Comparison of ENCODE assay signal across 9 cellular contexts in genomic region chr7:132576723-132577089, GRCh38. TPM values are rescaled to one million over a fixed set of nuclear protein-coding genes. Genes with fewer than 3 reads are reported as not detected.
DNase-seq lines count a peak whose midpoint lies in the region; ATAC-seq and TF ChIP-seq lines count a peak whose summit lies in the region.
"Had no signal": no experiment of that assay in that cellular context is flagged by ENCODE, and none has a peak within 500 bp of the region (broad histone marks: within the 10 kb centered on the region; RNA-seq: fewer than 3 reads in every experiment).

No MANE protein-coding gene starts in this region.

- 0 to 1% (median 0%) methylated on average over 12 to 55 of the region's 55 CpGs for WGBS in ovary, 3 donors

- CTCF ChIA-PET in BJ (lab: Yijun Ruan, JAX) = interaction anchor here (0.5 to 1.5 kb wide), 2 partner anchors 38 to 456 kb away, joined by 3 read pairs; no protein-coding TSS in a partner anchor

- DNase-seq in BJ (ENCODE audit: low read depth) (no peak), NT2/D1 (ENCODE audit: low read depth, low spot score) (no peak), Right ventricle myocardium superior (no peak), ovary (peak in 1 of 5 donors; percentile 30), NCI-H146 (lab: John Stamatoyannopoulos, UW) (no peak), OCI-M1 (lab: John Stamatoyannopoulos, UW) (no peak), SHP77 (lab: John Stamatoyannopoulos, UW) (no peak)
- DNase-seq: stimulated activated naive CD4-positive, alpha-beta T cell treated with Interleukin-2 at 50 U/mL for 16 hours had no signal

- H3K27me3 ChIP-seq in BJ (ENCODE audit: control insufficient read depth, insufficient read depth, low read length) = peaks cover 46% of the 10 kb centered on the region
- peaks cover 60% of the 10 kb centered on the region for H3K27me3 ChIP-seq in NT2/D1 (ENCODE audit: insufficient read depth, insufficient read length)
- no peaks in the 10 kb centered on the region for H3K27me3 ChIP-seq in ovary

- H3K36me3 ChIP-seq in BJ (ENCODE audit: control insufficient read depth, insufficient read depth, low read length) = no peaks in the 10 kb centered on the region
- H3K36me3 ChIP-seq in NT2/D1 (ENCODE audit: insufficient read depth, insufficient read length, low read length) = no peaks in the 10 kb centered on the region
- no peaks in the 10 kb centered on the region for H3K36me3 ChIP-seq in ovary

- intact Hi-C loops in Right ventricle myocardium superior (cut with DNase I) (loop anchor here (5.0 to 10.0 kb wide), 3 partner anchors 62 to 259 kb away; no protein-coding TSS in a partner anchor), ovary (cut with DNase I) (loop anchor here in 2 of 4 donors (2.0 to 10.0 kb wide), 2 partner anchors 258 to 632 kb away; no protein-coding TSS in a partner anchor)

- TF ChIP-seq POLR2A in ovary (IDR thresholded peaks at IDR 0.05) = no peak

- H3K9me3 ChIP-seq in NT2/D1 (ENCODE audit: insufficient read depth, low read length) (no peaks in the 10 kb centered on the region), ovary (no peaks in the 10 kb centered on the region)

- POLR2A ChIA-PET in BJ (lab: Charles Lee) = no interaction called here

- no peak for TF ChIP-seq EP300 in ovary (IDR thresholded peaks at IDR 0.05)

- no peak overlapping the region for H3K27ac ChIP-seq in ovary

- peak overlapping the region; percentile 14 for H3K4me3 ChIP-seq in BJ (ENCODE audit: low read depth, low read length)
- peak overlapping the region; percentile 45 for H3K4me3 ChIP-seq in NT2/D1 (ENCODE audit: insufficient read length, low read depth)
- peak overlapping the region; percentile 55 for H3K4me3 ChIP-seq in ovary

- H3K9ac ChIP-seq in NT2/D1 (ENCODE audit: insufficient read length, low read depth) = peak overlapping the region; percentile 61

- TF ChIP-seq CTCF in BJ (IDR thresholded peaks at IDR 0.05; ENCODE audit: insufficient read depth, low read depth, low read length) (no peak), ovary (IDR thresholded peaks at IDR 0.05) (no peak)

- H3K4me1 ChIP-seq in NT2/D1 (ENCODE audit: insufficient read depth, insufficient read length) = peaks cover 2% of the 10 kb centered on the region
- H3K4me1 ChIP-seq in ovary (ENCODE audit: insufficient read depth) = no peaks in the 10 kb centered on the region

- ATAC-seq in Right ventricle myocardium superior (ENCODE audit: poor library complexity) (peak; percentile 46), GM19452 (IDR thresholded peaks at IDR 0.05; ENCODE audit: unreplicated experiment) (no peak)

RNA-seq across cellular contexts. Expression of gene PLXNA4, which starts 0.4 kb away (rescaled TPM):
- 0.22 and 0.28 TPM in 2 replicates for polyA plus RNA-seq in BJ (2011; rRNA removed)
- polyA minus RNA-seq in BJ (2011; rRNA and poly(A)+ RNA removed) = 0.87 and 1.0 TPM in 2 replicates
- 17.3 TPM for total RNA-seq in Right ventricle myocardium superior
- total RNA-seq in ovary = 10 to 100 TPM in 5 of 7 donors, 1 to 10 TPM in 2; 5.8 to 39.9 (median 16.6) TPM
- polyA plus RNA-seq in ovary = 1 to 10 TPM; 5.1 to 7.1 TPM
